In genomic region chr1:241610056-241610815, GRCh38 we compare ENCODE assay signal across 13 cellular contexts. TPM values are rescaled to one million over a fixed set of nuclear protein-coding genes. Genes with fewer than 3 reads are reported as not detected.
DNase-seq lines count a peak whose midpoint lies in the region; ATAC-seq and TF ChIP-seq lines count a peak whose summit lies in the region.
"Had no signal": no experiment of that assay in that cellular context is flagged by ENCODE, and none has a peak within 500 bp of the region (broad histone marks: within the 10 kb centered on the region; RNA-seq: fewer than 3 reads in every experiment).

No MANE protein-coding gene starts in this region.

- H3K9me3 ChIP-seq in cardiac muscle cell (ENCODE audit: low read depth) (no peaks in the 10 kb centered on the region), RWPE2 (ENCODE audit: severe bottlenecking) (no peaks in the 10 kb centered on the region), heart right ventricle (no peaks in the 10 kb centered on the region), Peyer's patch (no peaks in the 10 kb centered on the region)
- H3K9me3 ChIP-seq: tibial artery had no signal

- no peak for TF ChIP-seq POLR2A in Peyer's patch (IDR thresholded peaks at IDR 0.05)

- no peak overlapping the region for H3K27ac ChIP-seq in cardiac muscle cell
- peak overlapping the region; percentile 25 for H3K27ac ChIP-seq in RWPE2 (ENCODE audit: poor library complexity, severe bottlenecking)
- H3K27ac ChIP-seq in heart right ventricle, result no peak overlapping the region
- H3K27ac ChIP-seq in Peyer's patch, result no peak overlapping the region
- H3K27ac ChIP-seq: tibial artery had no signal

- no peak overlapping the region for H3K4me3 Mint-ChIP-seq in activated CD4-positive, alpha-beta T cell treated with anti-CD3 and anti-CD28 coated beads for 36 hours
- H3K4me3 Mint-ChIP-seq in progenitor cell of endocrine pancreas (ENCODE audit: low read depth), result no peak overlapping the region
- H3K4me3 Mint-ChIP-seq: activated B cell treated with CpG ODN at 0.5 μM for 24 hours; activated naive CD8-positive, alpha-beta T cell treated with anti-CD3 and anti-CD28 coated beads, Interleukin-2, amount 10 ng/mL, durations not matched to agents 7 days and 5 days had no signal

- H3K36me3 Mint-ChIP-seq in activated CD4-positive, alpha-beta T cell treated with anti-CD3 and anti-CD28 coated beads for 36 hours (ENCODE audit: low read depth), result peaks cover 4% of the 10 kb centered on the region
- no peaks in the 10 kb centered on the region for H3K36me3 Mint-ChIP-seq in progenitor cell of endocrine pancreas (ENCODE audit: insufficient read depth)
- H3K36me3 Mint-ChIP-seq: activated naive CD8-positive, alpha-beta T cell treated with anti-CD3 and anti-CD28 coated beads, Interleukin-2, amount 10 ng/mL, durations not matched to agents 7 days and 5 days had no signal

- peak; percentile 9 to 50 for DNase-seq in cardiac muscle cell (ENCODE audit: low read depth in 1 of 2, low spot score in 1 of 2)
- no peak for DNase-seq in cardiac septum (ENCODE audit: low spot score)
- no peak for DNase-seq in RWPE2 (ENCODE audit: low spot score)
- DNase-seq in heart right ventricle, result no peak
- no peak for DNase-seq in C1 segment of cervical spinal cord (lab: John Stamatoyannopoulos, UW)
- DNase-seq in activated CD4-positive, alpha-beta T cell treated with anti-CD3 and anti-CD28 coated beads for 36 hours, result no peak
- DNase-seq in progenitor cell of endocrine pancreas (ENCODE audit: low spot score, unreplicated experiment), result no peak
- DNase-seq in Peyer's patch, result no peak
- DNase-seq: activated B cell treated with CpG ODN at 0.5 μM for 24 hours; activated naive CD8-positive, alpha-beta T cell treated with anti-CD3 and anti-CD28 coated beads, Interleukin-2, amount 10 ng/mL, durations not matched to agents 7 days and 5 days; stimulated activated CD4-positive, alpha-beta T cell treated with anti-CD3 and anti-CD28 coated beads, Interleukin-2, amount 100 ng/mL, for 48 hours; tibial artery had no signal

- H3K27me3 Mint-ChIP-seq in activated CD4-positive, alpha-beta T cell treated with anti-CD3 and anti-CD28 coated beads for 36 hours, result no peaks in the 10 kb centered on the region
- H3K27me3 Mint-ChIP-seq in progenitor cell of endocrine pancreas, result no peaks in the 10 kb centered on the region
- H3K27me3 Mint-ChIP-seq: activated B cell treated with CpG ODN at 0.5 μM for 24 hours; activated naive CD8-positive, alpha-beta T cell treated with anti-CD3 and anti-CD28 coated beads, Interleukin-2, amount 10 ng/mL, durations not matched to agents 7 days and 5 days had no signal

- H3K4me1 Mint-ChIP-seq in activated CD4-positive, alpha-beta T cell treated with anti-CD3 and anti-CD28 coated beads for 36 hours, result peaks cover 14% of the 10 kb centered on the region
- peaks cover 10% of the 10 kb centered on the region for H3K4me1 Mint-ChIP-seq in progenitor cell of endocrine pancreas (ENCODE audit: low read depth)

- intact Hi-C loops in cardiac septum (cut with DNase I), result loop anchor here (5.0 to 10.0 kb wide), 2 partner anchors 227 to 385 kb away; partner anchors contain the start of gene MAP1LC3C
- intact Hi-C loops in heart right ventricle (cut with DNase I), result loop anchor here (5.0 to 10.0 kb wide), 7 partner anchors 222 to 405 kb away; partner anchors contain the start of gene EXO1 (in 2 of the 10)
- intact Hi-C loops in activated CD4-positive, alpha-beta T cell treated with anti-CD3 and anti-CD28 coated beads for 36 hours (cut with DNase I, micrococcal nuclease), result loop anchor here (2.0 to 10.0 kb wide), 5 partner anchors 65 to 409 kb away; partner anchors contain the start of genes EXO1 (in 1 of the 2) and KMO (in 1 of the 2)

- H3K4me1 ChIP-seq in cardiac muscle cell (ENCODE audit: low read depth) (no peaks in the 10 kb centered on the region), RWPE2 (ENCODE audit: insufficient read depth, poor library complexity, severe bottlenecking) (peaks cover 57% of the 10 kb centered on the region), heart right ventricle (peaks cover 0 to 25% (median 0%) of the 10 kb centered on the region in 9 donors), Peyer's patch (peaks cover 0 to 13% (median 0%) of the 10 kb centered on the region in 4 donors)
- H3K4me1 ChIP-seq: tibial artery had no signal

- CTCF ChIA-PET in activated CD4-positive, alpha-beta T cell treated with anti-CD3 and anti-CD28 coated beads for 36 hours (lab: Charles Lee), result interaction anchor here (0.7 to 3.1 kb wide), 31 partner anchors 7 to 408 kb away, joined by 3 to 34 read pairs (median 3); partner anchors contain the start of genes EXO1, KMO and MAP1LC3C

- 29 to 31% methylated on average over 8 of the region's 8 CpGs for WGBS in heart right ventricle, 2 donors

- no peak for ATAC-seq in RWPE2 (ENCODE audit: low read depth)
- peak in 7 of 8 donors; percentile 43 to 86 (median 70) for ATAC-seq in heart right ventricle
- no peak for ATAC-seq in activated CD4-positive, alpha-beta T cell treated with anti-CD3 and anti-CD28 coated beads for 36 hours

- H3K4me3 ChIP-seq in cardiac muscle cell (no peak overlapping the region), RWPE2 (ENCODE audit: severe bottlenecking) (no peak overlapping the region), heart right ventricle (no peak overlapping the region), Peyer's patch (no peak overlapping the region)
- H3K4me3 ChIP-seq: tibial artery had no signal

- H3K9me3 Mint-ChIP-seq in activated CD4-positive, alpha-beta T cell treated with anti-CD3 and anti-CD28 coated beads for 36 hours (ENCODE audit: low read depth), result no peaks in the 10 kb centered on the region
- H3K9me3 Mint-ChIP-seq in progenitor cell of endocrine pancreas (ENCODE audit: low read depth), result no peaks in the 10 kb centered on the region
- H3K9me3 Mint-ChIP-seq: activated B cell treated with CpG ODN at 0.5 μM for 24 hours; activated naive CD8-positive, alpha-beta T cell treated with anti-CD3 and anti-CD28 coated beads, Interleukin-2, amount 10 ng/mL, durations not matched to agents 7 days and 5 days had no signal

- TF ChIP-seq CTCF in cardiac muscle cell (IDR thresholded peaks at IDR 0.05; ENCODE audit: low read depth, low read length) (no peak), RWPE2 (IDR thresholded peaks at IDR 0.05; ENCODE audit: poor library complexity, severe bottlenecking) (no peak), heart right ventricle (IDR thresholded peaks at IDR 0.05) (no peak), progenitor cell of endocrine pancreas (IDR thresholded peaks at IDR 0.05; ENCODE audit: unreplicated experiment) (no peak), Peyer's patch (IDR thresholded peaks at IDR 0.05) (no peak)

- POLR2A ChIA-PET in activated CD4-positive, alpha-beta T cell treated with anti-CD3 and anti-CD28 coated beads for 36 hours (lab: Charles Lee), result interaction anchor here (0.9 kb wide), 1 partner anchor 59 kb away, joined by 3 read pairs; no protein-coding TSS in a partner anchor

- H3K27me3 ChIP-seq in cardiac muscle cell (no peaks in the 10 kb centered on the region), RWPE2 (ENCODE audit: insufficient read depth, poor library complexity, severe bottlenecking) (no peaks in the 10 kb centered on the region), heart right ventricle (no peaks in the 10 kb centered on the region), Peyer's patch (no peaks in the 10 kb centered on the region)
- H3K27me3 ChIP-seq: tibial artery had no signal

- H3K36me3 ChIP-seq in cardiac muscle cell, result no peaks in the 10 kb centered on the region
- H3K36me3 ChIP-seq in RWPE2 (ENCODE audit: low read depth), result no peaks in the 10 kb centered on the region
- H3K36me3 ChIP-seq in heart right ventricle, result no peaks in the 10 kb centered on the region
- H3K36me3 ChIP-seq in Peyer's patch, result no peaks in the 10 kb centered on the region
- H3K36me3 ChIP-seq: tibial artery had no signal

- H3K27ac Mint-ChIP-seq in activated CD4-positive, alpha-beta T cell treated with anti-CD3 and anti-CD28 coated beads for 36 hours, result no peak overlapping the region
- no peak overlapping the region for H3K27ac Mint-ChIP-seq in progenitor cell of endocrine pancreas
- H3K27ac Mint-ChIP-seq: activated B cell treated with CpG ODN at 0.5 μM for 24 hours; activated naive CD8-positive, alpha-beta T cell treated with anti-CD3 and anti-CD28 coated beads, Interleukin-2, amount 10 ng/mL, durations not matched to agents 7 days and 5 days had no signal

RNA-seq across cellular contexts. Expression of gene CHML, which starts 29.9 kb away (rescaled TPM):
- total RNA-seq in cardiac muscle cell, result 5.6 and 8.8 TPM in 2 replicates
- polyA plus RNA-seq in cardiac muscle cell, result 3.3 and 6.6 TPM in 2 replicates
- 5.7 TPM for total RNA-seq in cardiac septum
- total RNA-seq in heart right ventricle, result 10 to 100 TPM in 3 of 10 donors, 1 to 10 TPM in 7; 4.8 to 11.4 (median 8.0) TPM
- polyA plus RNA-seq in heart right ventricle, result 1 to 10 TPM; 1.7 to 2.9 TPM
- 10 to 100 TPM; 13.4 to 16.5 TPM for total RNA-seq in activated CD4-positive, alpha-beta T cell treated with anti-CD3 and anti-CD28 coated beads for 36 hours
- 19.1 and 19.9 TPM in 2 replicates for total RNA-seq in progenitor cell of endocrine pancreas
- 10 to 100 TPM in 1 of 4 donors, 1 to 10 TPM in 3; 6.6 to 11.0 (median 9.1) TPM for total RNA-seq in Peyer's patch

RNA-seq across cellular contexts. Expression of gene OPN3, which starts 29.9 kb away (rescaled TPM):
- total RNA-seq in cardiac muscle cell (17.5 and 23.5 TPM in 2 replicates), cardiac septum (5.7 TPM), heart right ventricle (1 to 10 TPM; 3.3 to 9.1 (median 4.9) TPM), progenitor cell of endocrine pancreas (18.2 and 19.9 TPM in 2 replicates), Peyer's patch (10 to 100 TPM; 17.3 to 23.1 (median 20.9) TPM)
- polyA plus RNA-seq in cardiac muscle cell (19.7 and 47.1 TPM in 2 replicates), heart right ventricle (1 to 10 TPM; 5.3 to 7.6 TPM)
- total RNA-seq in activated CD4-positive, alpha-beta T cell treated with anti-CD3 and anti-CD28 coated beads for 36 hours, result 10 to 100 TPM; 10.8 to 12.2 TPM

RNA-seq across cellular contexts. Expression of gene WDR64, which starts 41.8 kb away (rescaled TPM):
- 0.25 TPM in 1 of 2 replicates, not detected in the other for total RNA-seq in cardiac muscle cell
- not detected in 2 replicates for polyA plus RNA-seq in cardiac muscle cell
- not detected for total RNA-seq in cardiac septum
- under 1 TPM in 1 of 10 donors, not detected in 9; 0.59 TPM for total RNA-seq in heart right ventricle
- polyA plus RNA-seq in heart right ventricle, result not detected
- not detected for total RNA-seq in activated CD4-positive, alpha-beta T cell treated with anti-CD3 and anti-CD28 coated beads for 36 hours
- total RNA-seq in progenitor cell of endocrine pancreas, result 0.07 TPM in 1 of 2 replicates, not detected in the other
- not detected for total RNA-seq in Peyer's patch
- polyA plus RNA-seq: AG04450 had no signal

Comparison
In these comparisons a context has a peak if more than half of its experiments do, and no peak if none do; other contexts are left out.
1. DNase-seq: peak in cardiac muscle cell (2 of 2); none in cardiac septum (single experiment), RWPE2 (single experiment), heart right ventricle (0 of 2), C1 segment of cervical spinal cord (0 of 14), activated CD4-positive, alpha-beta T cell treated with anti-CD3 and anti-CD28 coated beads for 36 hours (single experiment), progenitor cell of endocrine pancreas (single experiment) and Peyer's patch (0 of 3).
2. ATAC-seq: peak in heart right ventricle (7 of 8); none in RWPE2 (single experiment) and activated CD4-positive, alpha-beta T cell treated with anti-CD3 and anti-CD28 coated beads for 36 hours (single experiment).